26 cellular contexts compared by ENCODE assay signal in the genomic region with DNA sequence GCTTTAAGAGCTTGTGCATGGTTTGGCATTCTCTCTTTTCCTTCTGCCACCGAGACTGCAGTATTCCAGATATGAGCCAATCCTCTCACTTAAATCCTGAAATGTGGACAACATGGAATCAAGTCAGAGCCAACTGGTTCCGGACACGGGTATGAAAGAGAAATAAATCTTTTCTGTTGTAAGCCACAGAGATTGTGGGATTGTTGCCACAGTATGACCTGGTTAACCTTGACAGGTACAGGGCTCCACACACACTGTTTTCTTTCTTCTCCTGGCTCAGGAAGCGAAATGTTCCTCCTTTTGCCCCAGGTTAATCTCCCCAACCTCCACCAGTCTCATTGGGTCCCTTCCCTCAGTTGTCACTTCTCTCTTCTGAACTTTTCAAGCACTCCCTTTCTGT.
"Had no signal": no experiment of that assay in that cellular context is flagged by ENCODE, and none has a peak within 500 bp of the region (broad histone marks: within the 10 kb centered on the region; RNA-seq: fewer than 3 reads in every experiment).

No MANE protein-coding gene starts in this region.

- ATAC-seq: activated CD8-positive, alpha-beta T cell treated with anti-CD3 and anti-CD28 coated beads for 36 hours; activated T-cell treated with anti-CD3 and anti-CD28 coated beads, Interleukin-2, amount 50 U/mL, for 72 hours; activated T-helper 17 cell treated with anti-CD3 and anti-CD28 coated beads, Interleukin-2, amount 50 U/mL, for 72 hours had no signal

- H3K4me2 ChIP-seq: KMS-11, PC-9, SK-N-SH had no signal

- H3K27ac ChIP-seq: KMS-11, PC-9, SJSA1 had no signal

- H3K9me3 ChIP-seq: SJSA1, SK-N-SH had no signal

- H2AFZ ChIP-seq: PC-9 had no signal

- DNase-seq: activated CD4-positive, alpha-beta T cell treated with anti-CD3 and anti-CD28 coated beads, Interleukin-2, amount 10 ng/mL, durations not matched to agents 24 days and 14 days; activated CD4-positive, alpha-beta T cell treated with anti-CD3 and anti-CD28 coated beads, Interleukin-2, amount 50 U/mL, for 4 hours; activated CD8-positive, alpha-beta T cell treated with anti-CD3 and anti-CD28 coated beads for 36 hours; activated effector memory CD4-positive, alpha-beta T cell treated with anti-CD3 and anti-CD28 coated beads, Interleukin-2, amount 50 U/mL, for 16 hours; activated naive CD4-positive, alpha-beta T cell; activated naive CD4-positive, alpha-beta T cell treated with anti-CD3 and anti-CD28 coated beads, Interleukin-2, amount 50 U/mL, for 16 hours; activated naive CD8-positive, alpha-beta T cell treated with anti-CD3 and anti-CD28 coated beads for 36 hours; activated T-cell treated with anti-CD3 and anti-CD28 coated beads, Interleukin-2, amount 50 U/mL, for 1 hour; activated T-cell treated with anti-CD3 and anti-CD28 coated beads, Interleukin-2, amount 50 U/mL, for 72 hours; amniotic stem cell; aorta; NCI-H1092 treated with DMSO at 0.1 percent for 48 hours; NCI-H1417; NCI-H146; NCI-H187; NCI-H2029 treated with DMSO at 0.1 percent for 48 hours; NCI-H345; NCI-H524 treated with DMSO at 0.1 percent for 48 hours; NCI-H748 treated with DMSO at 0.1 percent for 48 hours; PC-9; SHP77 treated with DMSO at 0.1 percent for 48 hours; SK-N-SH had no signal

- H3K9ac ChIP-seq: KMS-11, SK-N-SH had no signal

- H3K36me3 ChIP-seq: SJSA1 had no signal

- FAIRE-seq: TTC549 had no signal

- H3K27me3 ChIP-seq: SJSA1 had no signal

- H3K4me3 ChIP-seq: PC-9, SJSA1 had no signal
